ENCODE assay signal across 20 cellular contexts in the genomic region with DNA sequence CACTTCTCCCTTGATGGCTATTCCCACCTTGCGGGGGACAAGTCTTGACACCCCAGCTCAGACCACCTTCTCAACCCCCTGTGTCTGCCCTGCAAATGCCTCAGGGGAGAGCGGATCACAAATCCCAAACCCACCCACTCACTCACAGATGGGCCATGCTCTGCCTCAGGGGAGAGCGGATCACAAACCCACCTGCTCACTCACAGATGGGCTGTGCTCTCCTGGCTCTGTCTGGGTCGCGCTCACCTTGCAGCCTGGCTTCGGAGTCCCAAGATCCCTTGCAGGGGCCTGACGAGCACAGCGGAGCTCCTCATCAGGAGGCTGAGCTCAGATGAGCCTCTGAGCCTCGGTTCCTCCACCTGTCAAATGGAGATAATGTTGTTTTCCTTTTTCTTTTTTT. TPM values are rescaled to one million over a fixed set of nuclear protein-coding genes. Genes with fewer than 3 reads are reported as not detected.
A peak's percentile ranks its signal among the peaks of the same experiment; 100 is the strongest.
DNase-seq lines count a peak whose midpoint lies in the region; ATAC-seq, FAIRE-seq and TF ChIP-seq lines count a peak whose summit lies in the region.
"Had no signal": no experiment of that assay in that cellular context is flagged by ENCODE, and none has a peak within 500 bp of the region (broad histone marks: within the 10 kb centered on the region; RNA-seq: fewer than 3 reads in every experiment).

No MANE protein-coding gene starts in this region.

- POLR2A ChIA-PET in K562 (lab: Yijun Ruan, JAX), result interaction anchor here (2.0 kb wide), 1 partner anchor 12 kb away, joined by 6 read pairs; no protein-coding TSS in a partner anchor
- POLR2A ChIA-PET in activated CD4-positive, alpha-beta memory T cell treated with anti-CD3 and anti-CD28 coated beads for 36 hours (lab: Charles Lee), result no interaction called here
- POLR2A ChIA-PET in PC-3 (lab: Charles Lee; ENCODE audit: unreplicated experiment), result no interaction called here

- CTCF ChIA-PET in K562 (lab: Yijun Ruan, JAX; ENCODE audit: low intra/inter-chr PET ratio), result no interaction called here
- CTCF ChIA-PET in activated CD4-positive, alpha-beta memory T cell treated with anti-CD3 and anti-CD28 coated beads for 36 hours (lab: Charles Lee), result no interaction called here
- CTCF ChIA-PET in PC-3 (lab: Charles Lee), result no interaction called here

- WGBS in right cardiac atrium, result 95% methylated on average over 9 of the region's 9 CpGs
- 51% methylated on average over 9 of the region's 9 CpGs for WGBS in K562 (ENCODE audit: insufficient coverage, low coverage, missing lambda C conversion rate)

- intact Hi-C loops in right cardiac atrium (cut with DNase I), result no loop called here
- intact Hi-C loops in K562 (cut with micrococcal nuclease), result loop anchor here (10.0 kb wide), 1 partner anchor 63 kb away; no protein-coding TSS in a partner anchor
- intact Hi-C loops in uterus (cut with DNase I; ENCODE audit: low total_unique reads), result no loop called here
- intact Hi-C loops in activated CD4-positive, alpha-beta memory T cell treated with anti-CD3 and anti-CD28 coated beads for 36 hours (cut with micrococcal nuclease), result no loop called here
- intact Hi-C loops in PC-3 (cut with micrococcal nuclease), result no loop called here

- no peak overlapping the region for H3K27ac Mint-ChIP-seq in activated CD4-positive, alpha-beta memory T cell treated with anti-CD3 and anti-CD28 coated beads for 36 hours
- H3K27ac Mint-ChIP-seq: CD8-positive, alpha-beta T cell; GM23338 had no signal

- H3K9ac ChIP-seq in K562 (ENCODE audit: insufficient read depth in 1 of 2, low read depth in 2 of 2, low read length in 2 of 2) (no peak overlapping the region), PC-3 (ENCODE audit: low read length) (no peak overlapping the region)

- no peak overlapping the region; the same call in 1 of the 2 replicates for H3K4me2 ChIP-seq in K562 (ENCODE audit: insufficient read depth, low read length)
- H3K4me2 ChIP-seq in osteoblast (ENCODE audit: insufficient read depth, low read length), result no peak overlapping the region
- H3K4me2 ChIP-seq in PC-3 (ENCODE audit: low read length), result no peak overlapping the region
- H3K4me2 ChIP-seq: GM23338 had no signal

- DNase-seq in right cardiac atrium (peak in 2 of 3 donors; percentile 52 to 56), right atrium auricular region (ENCODE audit: low spot score) (no peak), K562 (ENCODE audit: extremely low read depth in 1 of 4, low spot score in 3 of 4) (no peak), osteoblast (ENCODE audit: insufficient read length, low spot score, missing footprints) (peak; percentile 52), uterus (peak; percentile 8 to 12), NK-92 (lab: John Stamatoyannopoulos, UW; ENCODE audit: unreplicated experiment) (no peak), PC-3 (no peak)
- no peak for DNase-seq in activated CD4-positive, alpha-beta memory T cell treated with anti-CD3 and anti-CD28 coated beads for 36 hours
- DNase-seq: ACHN; CD8-positive, alpha-beta T cell; DND-41; GDM1; MV-4-11; NCI-H1436; NCI-H2081; NCI-H2227 treated with DMSO at 0.1 percent for 48 hours; NCI-H524 treated with DMSO at 0.1 percent for 48 hours had no signal

- H2AFZ ChIP-seq in K562 (ENCODE audit: low read depth, low read length) (no peak overlapping the region), osteoblast (ENCODE audit: low read length) (no peak overlapping the region), PC-3 (ENCODE audit: low read length) (no peak overlapping the region)
- H2AFZ ChIP-seq: GM23338 had no signal

- no peak overlapping the region for H3K4me3 Mint-ChIP-seq in activated CD4-positive, alpha-beta memory T cell treated with anti-CD3 and anti-CD28 coated beads for 36 hours
- H3K4me3 Mint-ChIP-seq: CD8-positive, alpha-beta T cell; GM23338 had no signal

- TF ChIP-seq POLR2A in K562 (conservative IDR thresholded peaks at IDR 0.05) (no peak), uterus (IDR thresholded peaks at IDR 0.05) (no peak)

- H3F3A ChIP-seq in PC-3 (ENCODE audit: low read length, unreplicated experiment), result no peaks in the 10 kb centered on the region

- no TSS peak for BruUV-seq in K562 (replicated peaks; lab: Mats Ljungman, UMichigan)
- no TSS peak for BruUV-seq in PC-3 (replicated peaks; lab: Mats Ljungman, UMichigan)

- TF ChIP-seq EP300 in K562 (IDR thresholded peaks at IDR 0.05; ENCODE audit: low read length), result no peak

- peaks cover 7% of the 10 kb centered on the region for H3K27me3 Mint-ChIP-seq in activated CD4-positive, alpha-beta memory T cell treated with anti-CD3 and anti-CD28 coated beads for 36 hours

- TF ChIP-seq RAD21 in K562 (CRISPR knock-in tag; conservative IDR thresholded peaks at IDR 0.05 in 1 of 2, IDR thresholded peaks at IDR 0.05 in 1 of 2), result no peak

- in situ Hi-C loops in K562 (cut with MboI), result no loop called here

- no peaks in the 10 kb centered on the region for H3K9me3 ChIP-seq in right cardiac atrium (ENCODE audit: control insufficient read depth, low read length)
- peaks cover 0 to 3% of the 10 kb centered on the region in 2 donors for H3K9me3 ChIP-seq in right atrium auricular region
- no peaks in the 10 kb centered on the region for H3K9me3 ChIP-seq in K562 (replicated peaks; ENCODE audit: control insufficient read depth, insufficient read depth, low read depth, low read length)
- no peaks in the 10 kb centered on the region for H3K9me3 ChIP-seq in osteoblast (ENCODE audit: low read depth, low read length)
- no peaks in the 10 kb centered on the region for H3K9me3 ChIP-seq in uterus
- H3K9me3 ChIP-seq in PC-3 (ENCODE audit: low read length), result no peaks in the 10 kb centered on the region

- H3K27ac ChIP-seq in right cardiac atrium (ENCODE audit: low read length) (no peak overlapping the region), right atrium auricular region (no peak overlapping the region), K562 (ENCODE audit: extremely low read depth, low read depth, low read length) (no peak overlapping the region), osteoblast (ENCODE audit: low read depth, low read length) (no peak overlapping the region), uterus (peak overlapping the region; percentile 32 to 37), PC-3 (ENCODE audit: low read length) (no peak overlapping the region)

- no peak for FAIRE-seq in K562 (lab: Jason Lieb, UNC)
- FAIRE-seq: D721Med had no signal

- H3K27me3 ChIP-seq in right cardiac atrium (ENCODE audit: control insufficient read depth, insufficient read depth), result no peaks in the 10 kb centered on the region
- H3K27me3 ChIP-seq in right atrium auricular region, result no peaks in the 10 kb centered on the region
- H3K27me3 ChIP-seq in K562 (ENCODE audit: control insufficient read depth in 2 of 2, insufficient read depth in 2 of 2, low read length in 2 of 2), result peaks cover 0 to 8% of the 10 kb centered on the region in 2 experiments; a peak in 1 of 5 replicates
- H3K27me3 ChIP-seq in osteoblast (ENCODE audit: insufficient read depth, low read length), result peaks cover 12% of the 10 kb centered on the region
- no peaks in the 10 kb centered on the region for H3K27me3 ChIP-seq in uterus
- H3K27me3 ChIP-seq in PC-3 (ENCODE audit: low read length), result no peaks in the 10 kb centered on the region

- H3K9me1 ChIP-seq in K562 (ENCODE audit: control insufficient read depth, insufficient read depth, low read length), result no peaks in the 10 kb centered on the region

- no peaks in the 10 kb centered on the region for H3K9me3 Mint-ChIP-seq in activated CD4-positive, alpha-beta memory T cell treated with anti-CD3 and anti-CD28 coated beads for 36 hours

- ATAC-seq in right cardiac atrium, result no peak
- ATAC-seq in K562, result no peak
- ATAC-seq in PC-3, result no peak
- ATAC-seq: CD8-positive, alpha-beta T cell; GM23338 had no signal

- H3K4me1 ChIP-seq in right cardiac atrium (ENCODE audit: control insufficient read depth, insufficient read depth, low read length), result peaks cover 4% of the 10 kb centered on the region
- peaks cover 0 to 37% of the 10 kb centered on the region in 2 donors for H3K4me1 ChIP-seq in right atrium auricular region
- H3K4me1 ChIP-seq in K562 (replicated peaks in 1 of 2; ENCODE audit: control insufficient read depth in 2 of 2, insufficient read depth in 2 of 2, low read length in 2 of 2), result peaks cover 16 to 61% of the 10 kb centered on the region in 2 experiments; a peak in 4 of 5 replicates
- H3K4me1 ChIP-seq in osteoblast (ENCODE audit: insufficient read depth, low read length), result peaks cover 7% of the 10 kb centered on the region
- peaks cover 0 to 14% of the 10 kb centered on the region in 2 donors for H3K4me1 ChIP-seq in uterus
- H3K4me1 ChIP-seq in PC-3 (ENCODE audit: insufficient read depth, low read length), result peaks cover 12% of the 10 kb centered on the region

- H3K36me3 ChIP-seq in right atrium auricular region (no peaks in the 10 kb centered on the region), K562 (ENCODE audit: control insufficient read depth, insufficient read depth, low read length) (no peaks in the 10 kb centered on the region), osteoblast (ENCODE audit: insufficient read depth, low read length) (no peaks in the 10 kb centered on the region), uterus (no peaks in the 10 kb centered on the region), PC-3 (ENCODE audit: low read depth, low read length) (no peaks in the 10 kb centered on the region)

- no peaks in the 10 kb centered on the region for H3K4me1 Mint-ChIP-seq in activated CD4-positive, alpha-beta memory T cell treated with anti-CD3 and anti-CD28 coated beads for 36 hours (ENCODE audit: low read depth)

- no peaks in the 10 kb centered on the region for H3K79me2 ChIP-seq in K562 (ENCODE audit: control insufficient read depth, insufficient read depth, low read length)
- no peaks in the 10 kb centered on the region for H3K79me2 ChIP-seq in osteoblast (ENCODE audit: insufficient read depth, low read length)
- no peaks in the 10 kb centered on the region for H3K79me2 ChIP-seq in PC-3 (ENCODE audit: low read length)

- no peak overlapping the region for H3K4me3 ChIP-seq in right cardiac atrium (ENCODE audit: low read length)
- H3K4me3 ChIP-seq in right atrium auricular region, result no peak overlapping the region
- no peak overlapping the region for H3K4me3 ChIP-seq in K562
- H3K4me3 ChIP-seq in osteoblast (ENCODE audit: insufficient read depth, low read length), result no peak overlapping the region
- no peak overlapping the region for H3K4me3 ChIP-seq in uterus
- H3K4me3 ChIP-seq in PC-3 (ENCODE audit: low read length), result no peak overlapping the region
- H3K4me3 ChIP-seq: GM23338 had no signal

- H3K36me3 Mint-ChIP-seq in activated CD4-positive, alpha-beta memory T cell treated with anti-CD3 and anti-CD28 coated beads for 36 hours, result no peaks in the 10 kb centered on the region
- H3K36me3 Mint-ChIP-seq: CD8-positive, alpha-beta T cell had no signal

- H4K20me1 ChIP-seq in K562 (replicated peaks; ENCODE audit: control insufficient read depth, insufficient read depth, low read length), result 0 out of 2 replicates have a peak, but pooled peaks cover 3% of the 10 kb centered on the region
- H4K20me1 ChIP-seq in osteoblast (ENCODE audit: insufficient read depth, low read length), result no peaks in the 10 kb centered on the region
- no peaks in the 10 kb centered on the region for H4K20me1 ChIP-seq in PC-3 (ENCODE audit: low read length)

- no peak for TF ChIP-seq CTCF in right atrium auricular region (IDR thresholded peaks at IDR 0.05)
- no peak for TF ChIP-seq CTCF in K562 (IDR thresholded peaks at IDR 0.05 in 2 of 3, conservative IDR thresholded peaks at IDR 0.05 in 1 of 3; ENCODE audit: insufficient read depth in 2 of 3, low read depth in 1 of 3, low read length in 3 of 3)
- no peak for TF ChIP-seq CTCF in osteoblast (IDR thresholded peaks at IDR 0.05; ENCODE audit: extremely low read depth, low read depth, low read length)
- no peak for TF ChIP-seq CTCF in uterus (IDR thresholded peaks at IDR 0.05)
- no peak for TF ChIP-seq CTCF in PC-3 (conservative IDR thresholded peaks at IDR 0.05; ENCODE audit: low read depth, low read length)

- no peaks in the 10 kb centered on the region for H3K9me2 ChIP-seq in PC-3 (replicated peaks; ENCODE audit: low read length)

RNA-seq across cellular contexts. Expression of gene HTRA3, which starts 38.6 kb away (rescaled TPM):
- 100 to 1,000 TPM in 2 of 4 donors, 10 to 100 TPM in 2; 52.8 to 133 (median 96.0) TPM for total RNA-seq in right cardiac atrium
- 80.6 TPM for polyA plus RNA-seq in right cardiac atrium
- total RNA-seq in right atrium auricular region, result 100 to 1,000 TPM in 1 of 2 donors, 10 to 100 TPM in 1; 33.8 to 124 TPM
- 0.14 TPM in 1 of 2 replicates, not detected in the other for total RNA-seq in K562 (2011; cell fraction: chromatin; rRNA removed; ENCODE audit: low replicate concordance)
- 0.17 and 0.53 TPM in 2 replicates for total RNA-seq in K562 (2011; cell fraction: nucleolus; rRNA removed)
- total RNA-seq in K562 (2011; cell fraction: nucleoplasm; rRNA removed), result 0.15 TPM in 1 of 2 replicates, not detected in the other
- not detected in 2 replicates for total RNA-seq in K562 (2014; rRNA removed)
- total RNA-seq in K562 (2014; rRNA removed; fragmentation: Illumina TruSeq; extraction: Trizol), result not detected in 2 replicates
- not detected in 2 replicates for total RNA-seq in K562 (2015; rRNA removed; fragmentation: Illumina TruSeq; extraction: Trizol)
- 0.16 TPM in 1 of 2 replicates, not detected in the other for total RNA-seq in K562 (2021)
- polyA plus RNA-seq in K562 (2011; rRNA removed), result 0.04 and 0.18 TPM in 2 replicates
- polyA plus RNA-seq in K562 (2011; cell fraction: cytosol; rRNA removed), result 0.09 and 0.10 TPM in 2 replicates
- 0.14 and 0.15 TPM in 2 replicates for polyA plus RNA-seq in K562 (2011; cell fraction: nucleus; rRNA removed)
- 0.20 and 0.42 TPM in 2 replicates for polyA plus RNA-seq in K562 (2012)
- polyA plus RNA-seq in K562 (2014; fragmentation: Illumina TruSeq; extraction: Trizol), result 0.07 TPM in 1 of 2 replicates, not detected in the other
- not detected for polyA plus RNA-seq in K562 (2014; fragmentation: Nextera tagmentation; extraction: Ambion mirVana)
- not detected in 2 replicates for polyA plus RNA-seq in K562 (2014; rRNA removed)
- polyA minus RNA-seq in K562 (2011; rRNA and poly(A)+ RNA removed), result not detected in 2 replicates
- polyA minus RNA-seq in K562 (2011; cell fraction: cytosol; rRNA and poly(A)+ RNA removed), result not detected in 2 replicates
- 0.11 TPM in 1 of 2 replicates, not detected in the other for polyA minus RNA-seq in K562 (2011; cell fraction: nucleus; rRNA and poly(A)+ RNA removed)
- total RNA-seq in osteoblast, result 4.0 and 11.5 TPM in 2 replicates
- 10 to 100 TPM; 22.8 to 65.3 (median 29.5) TPM for total RNA-seq in uterus
- not detected for total RNA-seq in activated CD4-positive, alpha-beta memory T cell treated with anti-CD3 and anti-CD28 coated beads for 36 hours
- 2.8 and 4.0 TPM in 2 replicates for total RNA-seq in PC-3 (2014; rRNA removed)
- total RNA-seq: CD8-positive, alpha-beta T cell; HT-29 had no signal

Comparison
In these comparisons a context has a peak if more than half of its experiments do, and no peak if none do; other contexts are left out.
1. DNase-seq: peak in right cardiac atrium (2 of 3), osteoblast (single experiment) and uterus (2 of 2); none in right atrium auricular region (single experiment), K562 (0 of 4), NK-92 (single experiment), activated CD4-positive, alpha-beta memory T cell treated with anti-CD3 and anti-CD28 coated beads for 36 hours (single experiment) and PC-3 (single experiment).
2. H3K27ac ChIP-seq: peak in uterus (2 of 2); none in right cardiac atrium (single experiment), right atrium auricular region (0 of 2), K562 (single experiment), osteoblast (single experiment) and PC-3 (single experiment).